ENCODE assay signal across 8 cellular contexts in the genomic region with DNA sequence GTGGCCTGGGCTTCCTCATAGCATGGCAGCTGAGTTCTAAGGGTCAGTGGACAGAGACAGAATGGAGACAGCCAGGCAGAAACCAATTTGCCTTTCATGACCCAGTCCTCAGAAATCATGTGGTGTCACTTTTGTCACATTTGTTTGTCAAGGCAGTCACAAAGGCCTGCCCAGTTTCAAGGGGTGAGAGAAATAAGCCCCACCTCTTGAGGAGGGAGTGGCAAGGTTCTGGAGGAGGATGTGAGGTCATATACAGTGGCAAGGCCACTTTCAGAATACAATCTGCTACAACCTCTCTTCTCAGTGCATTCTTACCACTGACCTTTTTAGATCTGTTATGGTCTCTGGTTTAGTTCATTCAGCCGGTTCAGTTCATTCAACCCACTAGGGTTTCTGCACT.
A peak's percentile ranks its signal among the peaks of the same experiment; 100 is the strongest.
DNase-seq lines count a peak whose midpoint lies in the region; ATAC-seq lines count a peak whose summit lies in the region.

No MANE protein-coding gene starts in this region.

- intact Hi-C loops in activated CD4-positive, alpha-beta T cell treated with anti-CD3 and anti-CD28 coated beads, Interleukin-2, amount 10 ng/mL, durations not matched to agents 24 days and 14 days (cut with micrococcal nuclease) = no loop called here
- intact Hi-C loops in naive thymus-derived CD4-positive, alpha-beta T cell (cut with micrococcal nuclease) = loop anchor here in 1 of 2 donors (1.0 kb wide), 2 partner anchors 25 to 44 kb away; no protein-coding TSS in a partner anchor
- intact Hi-C loops in left ventricle myocardium superior (cut with micrococcal nuclease) = no loop called here

- CTCF ChIA-PET in naive thymus-derived CD4-positive, alpha-beta T cell (lab: Charles Lee) = interaction anchor here (0.6 kb wide), 1 partner anchor 14 kb away, joined by 4 read pairs; no protein-coding TSS in a partner anchor

- peaks cover 15% of the 10 kb centered on the region for H3K4me1 Mint-ChIP-seq in activated CD4-positive, alpha-beta T cell treated with anti-CD3 and anti-CD28 coated beads, Interleukin-2, amount 10 ng/mL, durations not matched to agents 24 days and 14 days
- peaks cover 0 to 22% (median 13%) of the 10 kb centered on the region in 7 donors for H3K4me1 Mint-ChIP-seq in naive thymus-derived CD4-positive, alpha-beta T cell

- no peak overlapping the region for H3K27ac ChIP-seq in naive thymus-derived CD4-positive, alpha-beta T cell (ENCODE audit: low read depth, low read length)

- no peaks in the 10 kb centered on the region for H3K9me3 Mint-ChIP-seq in activated CD4-positive, alpha-beta T cell treated with anti-CD3 and anti-CD28 coated beads, Interleukin-2, amount 10 ng/mL, durations not matched to agents 24 days and 14 days
- H3K9me3 Mint-ChIP-seq in naive thymus-derived CD4-positive, alpha-beta T cell = no peaks in the 10 kb centered on the region

- H3K27me3 Mint-ChIP-seq in activated CD4-positive, alpha-beta T cell treated with anti-CD3 and anti-CD28 coated beads, Interleukin-2, amount 10 ng/mL, durations not matched to agents 24 days and 14 days = no peaks in the 10 kb centered on the region
- no peaks in the 10 kb centered on the region for H3K27me3 Mint-ChIP-seq in naive thymus-derived CD4-positive, alpha-beta T cell

- no peaks in the 10 kb centered on the region for H3K36me3 Mint-ChIP-seq in activated CD4-positive, alpha-beta T cell treated with anti-CD3 and anti-CD28 coated beads, Interleukin-2, amount 10 ng/mL, durations not matched to agents 24 days and 14 days (ENCODE audit: low read depth)
- no peaks in the 10 kb centered on the region for H3K36me3 Mint-ChIP-seq in naive thymus-derived CD4-positive, alpha-beta T cell

- no peak overlapping the region for H3K4me3 ChIP-seq in naive thymus-derived CD4-positive, alpha-beta T cell (ENCODE audit: low read length)

- H3K27ac Mint-ChIP-seq in activated CD4-positive, alpha-beta T cell treated with anti-CD3 and anti-CD28 coated beads, Interleukin-2, amount 10 ng/mL, durations not matched to agents 24 days and 14 days = peak overlapping the region; percentile 57
- peak overlapping the region in 2 of 9 donors; percentile 25 to 90 for H3K27ac Mint-ChIP-seq in naive thymus-derived CD4-positive, alpha-beta T cell

- H3K36me3 ChIP-seq in naive thymus-derived CD4-positive, alpha-beta T cell (ENCODE audit: control insufficient read depth in 2 of 3, insufficient read depth in 3 of 3, low read length in 3 of 3) = no peaks in the 10 kb centered on the region

- DNase-seq in activated CD4-positive, alpha-beta T cell treated with anti-CD3 and anti-CD28 coated beads, Interleukin-2, amount 10 ng/mL, durations not matched to agents 24 days and 14 days = peak; percentile 84
- no peak for DNase-seq in activated CD4-positive, alpha-beta T cell treated with anti-CD3 and anti-CD28 coated beads, Interleukin-2, amount 50 U/mL, for 4 hours
- peak in 2 of 9 donors; percentile 13 to 15 for DNase-seq in naive thymus-derived CD4-positive, alpha-beta T cell
- DNase-seq in left ventricle myocardium superior = no peak
- no peak for DNase-seq in anterior cingulate cortex (lab: John Stamatoyannopoulos, UW)
- DNase-seq in ecto neural progenitor cell (ENCODE audit: low spot score) = no peak

- POLR2A ChIA-PET in naive thymus-derived CD4-positive, alpha-beta T cell (lab: Charles Lee) = no interaction called here

- no peaks in the 10 kb centered on the region for H3K9me3 ChIP-seq in naive thymus-derived CD4-positive, alpha-beta T cell (ENCODE audit: control insufficient read depth in 2 of 3, low read length in 3 of 3)

- H3K4me3 Mint-ChIP-seq in activated CD4-positive, alpha-beta T cell treated with anti-CD3 and anti-CD28 coated beads, Interleukin-2, amount 10 ng/mL, durations not matched to agents 24 days and 14 days = no peak overlapping the region
- H3K4me3 Mint-ChIP-seq in naive thymus-derived CD4-positive, alpha-beta T cell = peak overlapping the region in 1 of 10 donors; percentile 67

- peaks cover 2 to 5% of the 10 kb centered on the region in 2 donors for H3K4me1 ChIP-seq in naive thymus-derived CD4-positive, alpha-beta T cell (ENCODE audit: control insufficient read depth in 2 of 2, insufficient read depth in 2 of 2, low read length in 2 of 2)

- no peaks in the 10 kb centered on the region for H3K27me3 ChIP-seq in naive thymus-derived CD4-positive, alpha-beta T cell (ENCODE audit: control insufficient read depth in 2 of 2, insufficient read depth in 2 of 2, low read length in 2 of 2)

- ATAC-seq in GM21447 (IDR thresholded peaks at IDR 0.05; ENCODE audit: unreplicated experiment) = peak; percentile 92
- peak; percentile 92 for ATAC-seq in HG03521 (IDR thresholded peaks at IDR 0.05; ENCODE audit: unreplicated experiment)
- peak; percentile 80 for ATAC-seq in naive thymus-derived CD4-positive, alpha-beta T cell
- ATAC-seq in left ventricle myocardium superior = no peak
